21 cellular contexts compared by ENCODE assay signal in genomic region chr2:138730497-138731030, GRCh38.
A peak's percentile ranks its signal among the peaks of the same experiment; 100 is the strongest.
DNase-seq lines count a peak whose midpoint lies in the region; ATAC-seq and TF ChIP-seq lines count a peak whose summit lies in the region.
"Had no signal": no experiment of that assay in that cellular context is flagged by ENCODE, and none has a peak within 500 bp of the region (broad histone marks: within the 10 kb centered on the region; RNA-seq: fewer than 3 reads in every experiment).

No MANE protein-coding gene starts in this region.

- no peak for TF ChIP-seq POLR2A in GM18505 (IDR thresholded peaks at IDR 0.05; ENCODE audit: borderline replicate concordance, extremely low read depth, insufficient read depth, insufficient read length)

- DNase-seq in pons (ENCODE audit: low spot score) = no peak
- DNase-seq in NCI-H128 (lab: John Stamatoyannopoulos, UW; ENCODE audit: unreplicated experiment) = no peak
- no peak for DNase-seq in activated T-cell treated with anti-CD3 and anti-CD28 coated beads for 4 hours
- DNase-seq in coronary artery (ENCODE audit: low spot score) = no peak
- DNase-seq: activated gamma-delta T cell treated with Interleukin-2 at 50 U/mL for 16 hours; CD8-positive, alpha-beta memory T cell; heart left ventricle; mucosa of descending colon; NCI-H1417; NCI-H446; OCI-M1; SK-N-SH; stimulated activated naive CD8-positive, alpha-beta T cell treated with anti-CD3 and anti-CD28 coated beads, Interleukin-15, Interleukin-2, amounts not matched to agents 100 U/mL and 50 U/mL, for 24 hours had no signal

- peak; percentile 62 for ATAC-seq in GM18505 (IDR thresholded peaks at IDR 0.05; ENCODE audit: unreplicated experiment)
- peak; percentile 93 for ATAC-seq in GM19438 (IDR thresholded peaks at IDR 0.05; ENCODE audit: low read depth, unreplicated experiment)
- ATAC-seq in HG02759 (IDR thresholded peaks at IDR 0.05; ENCODE audit: unreplicated experiment) = peak; percentile 81
- ATAC-seq in HG03354 (IDR thresholded peaks at IDR 0.05; ENCODE audit: poor library complexity, severe bottlenecking, unreplicated experiment) = peak; percentile 82
- ATAC-seq: A549; esophagus mucosa; heart left ventricle; mucosa of descending colon; stimulated activated naive CD8-positive, alpha-beta T cell treated with anti-CD3 and anti-CD28 coated beads, Interleukin-15, Interleukin-2, amounts not matched to agents 100 U/mL and 50 U/mL, for 24 hours had no signal

- H3K4me3 ChIP-seq in coronary artery = no peak overlapping the region
- H3K4me3 ChIP-seq: A549, heart left ventricle, mucosa of descending colon, skin epidermis, vagina had no signal

- H3K27ac ChIP-seq in coronary artery = no peak overlapping the region
- H3K27ac ChIP-seq: A549, heart left ventricle, skin epidermis, vagina had no signal

- TF ChIP-seq CTCF in coronary artery (IDR thresholded peaks at IDR 0.05) = no peak
